In the genomic region with DNA sequence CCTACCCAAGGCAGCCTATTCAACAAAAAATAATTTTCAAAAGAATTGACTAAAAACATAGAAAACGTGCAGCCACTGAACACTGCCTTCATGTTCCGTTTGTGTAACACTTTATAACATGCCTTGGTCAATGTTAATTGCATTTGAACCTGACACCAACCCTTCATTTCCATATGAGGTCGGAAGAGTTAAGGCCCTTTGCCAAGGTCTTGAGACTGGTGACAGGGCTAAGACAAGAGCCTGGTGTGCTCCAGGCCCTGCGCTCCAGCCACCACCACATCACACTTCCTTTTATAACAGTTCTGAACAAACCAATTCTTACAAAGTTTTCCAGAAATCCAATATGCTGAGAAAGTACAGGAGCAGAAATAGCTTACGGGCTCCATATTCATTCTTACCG, we compare ENCODE assay signal across 18 cellular contexts. TPM values are rescaled to one million over a fixed set of nuclear protein-coding genes. Genes with fewer than 3 reads are reported as not detected.
"Had no signal": no experiment of that assay in that cellular context is flagged by ENCODE, and none has a peak within 500 bp of the region (broad histone marks: within the 10 kb centered on the region; RNA-seq: fewer than 3 reads in every experiment).

No MANE protein-coding gene starts in this region.

- H2AFZ ChIP-seq: neural progenitor cell had no signal

- H3K4me3 ChIP-seq: coronary artery, heart left ventricle, neural progenitor cell, pancreas, tibial artery had no signal

- H3K36me3 ChIP-seq: pancreas had no signal

- DNase-seq: activated CD4-positive, alpha-beta T cell treated with anti-CD3 and anti-CD28 coated beads for 4 hours; activated naive CD4-positive, alpha-beta T cell treated with anti-CD3 and anti-CD28 coated beads, Interleukin-2, amount 10 ng/mL, durations not matched to agents 7 days and 5 days; effector memory CD4-positive, alpha-beta T cell; heart left ventricle; left ventricle myocardium superior; pancreas; stimulated activated CD4-positive, alpha-beta T cell treated with anti-CD3 and anti-CD28 coated beads, Interleukin-4, amount 100 ng/mL, for 24 hours; stimulated activated naive CD8-positive, alpha-beta T cell treated with anti-CD3 and anti-CD28 coated beads, Interleukin-15, amount 100 ng/mL, for 72 hours; tibial artery had no signal

- H3K27ac Mint-ChIP-seq: activated naive CD4-positive, alpha-beta T cell treated with anti-CD3 and anti-CD28 coated beads, Interleukin-2, amount 10 ng/mL, durations not matched to agents 7 days and 5 days; activated T-helper 2 cell treated with anti-CD3 and anti-CD28 coated beads, Interferon-gamma antibody, Interleukin-2, Interleukin-4, amounts not matched to agents 10 μg/mL and 5 μg/mL and 100 μg/mL, durations not matched to agents 14 hours and 24 hours and 36 hours; neural progenitor cell; stimulated activated naive CD8-positive, alpha-beta T cell treated with anti-CD3 and anti-CD28 coated beads, Interleukin-15, amount 100 ng/mL, for 72 hours had no signal

- H3K9ac ChIP-seq: neural progenitor cell had no signal

- H3K27me3 Mint-ChIP-seq: stimulated activated naive CD8-positive, alpha-beta T cell treated with anti-CD3 and anti-CD28 coated beads, Interleukin-15, amount 100 ng/mL, for 72 hours had no signal

- FAIRE-seq: frontal cortex, keratinocyte, pancreas had no signal

- ATAC-seq: heart left ventricle; left ventricle myocardium superior; pancreas; stimulated activated naive CD8-positive, alpha-beta T cell treated with anti-CD3 and anti-CD28 coated beads, Interleukin-15, amount 100 ng/mL, for 72 hours had no signal

- H3K9me3 ChIP-seq: heart left ventricle, pancreas, tibial artery had no signal

- H3K27me3 ChIP-seq: heart left ventricle, neural progenitor cell, pancreas, tibial artery had no signal

- H3K4me2 ChIP-seq: neural progenitor cell had no signal

- H3K9me3 Mint-ChIP-seq: activated naive CD4-positive, alpha-beta T cell treated with anti-CD3 and anti-CD28 coated beads, Interleukin-2, amount 10 ng/mL, durations not matched to agents 7 days and 5 days; activated T-helper 2 cell treated with anti-CD3 and anti-CD28 coated beads, Interferon-gamma antibody, Interleukin-2, Interleukin-4, amounts not matched to agents 10 μg/mL and 5 μg/mL and 100 μg/mL, durations not matched to agents 14 hours and 24 hours and 36 hours; stimulated activated naive CD8-positive, alpha-beta T cell treated with anti-CD3 and anti-CD28 coated beads, Interleukin-15, amount 100 ng/mL, for 72 hours had no signal

- H3K27ac ChIP-seq: neural progenitor cell, pancreas had no signal

- H3K4me3 Mint-ChIP-seq: activated naive CD4-positive, alpha-beta T cell treated with anti-CD3 and anti-CD28 coated beads, Interleukin-2, amount 10 ng/mL, durations not matched to agents 7 days and 5 days; neural progenitor cell; stimulated activated naive CD8-positive, alpha-beta T cell treated with anti-CD3 and anti-CD28 coated beads, Interleukin-15, amount 100 ng/mL, for 72 hours had no signal

- H3K4me1 ChIP-seq: pancreas had no signal

RNA-seq across cellular contexts. Expression of a gene that starts 49.2 kb away (rescaled TPM):
- total RNA-seq: activated T-helper 2 cell treated with anti-CD3 and anti-CD28 coated beads, Interferon-gamma antibody, Interleukin-2, Interleukin-4, amounts not matched to agents 10 μg/mL and 5 μg/mL and 100 μg/mL, durations not matched to agents 14 hours and 24 hours and 36 hours; fibroblast of lung; frontal cortex; heart left ventricle; left ventricle myocardium superior; mesenteric fat pad; pancreas; renal cortical epithelial cell; T-helper 1 cell treated with Interleukin-12 subunit alpha and Interleukin-12 subunit beta and Interleukin-4 antibody, amounts not matched to agents 30 ng/mL and 1 ng/mL, for 36 hours had no signal
- polyA plus RNA-seq: fibroblast of lung, heart left ventricle, pancreas had no signal
